1 cellular context compared by ENCODE assay signal in the genomic region with DNA sequence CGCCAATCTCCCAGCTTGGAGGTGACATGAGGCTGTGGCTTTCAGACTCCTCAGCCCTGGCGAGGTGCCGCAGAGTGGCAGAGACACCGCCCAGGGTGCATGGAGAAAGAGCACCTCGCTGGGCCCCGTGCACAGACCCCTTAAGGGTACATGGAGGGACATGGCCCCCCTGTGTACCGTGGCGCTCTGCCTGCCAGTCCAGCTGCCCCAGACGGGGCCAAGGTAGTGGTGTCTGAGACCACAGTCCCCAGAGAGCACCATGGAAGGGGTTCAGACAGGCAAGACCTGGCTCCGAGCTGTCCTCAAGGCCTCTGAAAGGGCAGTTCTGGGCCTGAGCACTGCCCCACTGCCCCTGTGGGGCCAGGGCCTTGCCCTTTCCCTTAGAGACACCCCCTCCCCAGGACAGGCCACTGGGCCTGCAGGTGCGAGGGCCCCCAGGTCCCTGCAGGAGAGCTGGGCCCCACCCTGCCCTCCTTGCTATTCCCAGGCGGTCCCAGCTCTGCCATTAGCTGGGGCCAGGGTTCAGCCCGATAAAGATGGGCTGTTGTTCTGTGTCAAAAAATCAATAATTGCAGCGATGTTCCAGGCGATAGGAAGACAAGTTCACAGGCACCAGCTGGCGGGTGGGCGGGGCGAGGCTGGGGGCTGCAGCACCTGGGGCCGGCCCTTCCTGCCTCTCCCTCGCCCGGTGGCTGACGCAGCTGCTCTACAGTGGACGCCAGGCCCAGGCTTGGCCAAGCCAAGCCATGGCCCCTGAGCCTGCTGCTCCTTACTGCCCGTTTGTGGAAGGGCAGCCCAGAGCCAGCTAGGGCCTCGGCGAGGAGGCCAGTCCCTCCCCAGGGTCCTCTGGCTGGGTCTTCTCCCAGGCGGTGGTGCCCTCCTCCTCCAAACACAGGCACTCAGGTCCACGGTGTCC.
A peak's percentile ranks its signal among the peaks of the same experiment; 100 is the strongest.
TF ChIP-seq lines count a peak whose summit lies in the region.

No MANE protein-coding gene starts in this region.

TF ChIP-seq in HepG2, 621 proteins besides CTCF, POLR2A, EP300 and RAD21 (continued from another document):
- TF ChIP-seq, protein P1, sequence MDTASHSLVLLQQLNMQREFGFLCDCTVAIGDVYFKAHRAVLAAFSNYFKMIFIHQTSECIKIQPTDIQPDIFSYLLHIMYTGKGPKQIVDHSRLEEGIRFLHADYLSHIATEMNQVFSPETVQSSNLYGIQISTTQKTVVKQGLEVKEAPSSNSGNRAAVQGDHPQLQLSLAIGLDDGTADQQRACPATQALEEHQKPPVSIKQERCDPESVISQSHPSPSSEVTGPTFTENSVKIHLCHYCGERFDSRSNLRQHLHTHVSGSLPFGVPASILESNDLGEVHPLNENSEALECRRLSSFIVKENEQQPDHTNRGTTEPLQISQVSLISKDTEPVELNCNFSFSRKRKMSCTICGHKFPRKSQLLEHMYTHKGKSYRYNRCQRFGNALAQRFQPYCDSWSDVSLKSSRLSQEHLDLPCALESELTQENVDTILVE (CRISPR knock-in tag; IDR thresholded peaks at IDR 0.05): peak; percentile 82
- TF ChIP-seq, protein P2, sequence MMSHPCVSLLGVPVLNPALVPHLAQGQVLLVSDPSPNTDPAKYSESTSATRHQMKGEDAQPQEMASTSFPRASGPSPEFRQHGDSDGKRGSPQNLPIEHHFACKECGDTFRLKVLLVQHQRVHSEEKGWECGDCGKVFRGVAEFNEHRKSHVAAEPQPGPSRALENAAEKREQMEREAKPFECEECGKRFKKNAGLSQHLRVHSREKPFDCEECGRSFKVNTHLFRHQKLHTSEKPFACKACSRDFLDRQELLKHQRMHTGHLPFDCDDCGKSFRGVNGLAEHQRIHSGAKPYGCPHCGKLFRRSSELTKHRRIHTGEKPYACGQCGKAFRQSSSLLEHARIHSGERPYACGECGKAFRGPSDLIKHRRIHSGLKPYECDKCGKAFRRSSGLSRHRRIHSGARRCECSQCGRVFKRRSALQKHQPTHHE (CRISPR knock-in tag; IDR thresholded peaks at IDR 0.05; ENCODE audit: borderline replicate concordance): peak; percentile 93; the same call in 1 of the 2 replicates
- TF ChIP-seq ZNF326 (CRISPR knock-in tag; IDR thresholded peaks at IDR 0.05; ENCODE audit: borderline replicate concordance): no peak; the same call in none of the 2 replicates
- 0 out of 2 replicates have a peak, but pooled peaks have one; percentile 38 for TF ChIP-seq PCBP1 (IDR thresholded peaks at IDR 0.05; ENCODE audit: borderline replicate concordance, low read depth, low read length)
- TF ChIP-seq ZNF451 (CRISPR knock-in tag; IDR thresholded peaks at IDR 0.05): peak; percentile 42
- TF ChIP-seq, protein P3, sequence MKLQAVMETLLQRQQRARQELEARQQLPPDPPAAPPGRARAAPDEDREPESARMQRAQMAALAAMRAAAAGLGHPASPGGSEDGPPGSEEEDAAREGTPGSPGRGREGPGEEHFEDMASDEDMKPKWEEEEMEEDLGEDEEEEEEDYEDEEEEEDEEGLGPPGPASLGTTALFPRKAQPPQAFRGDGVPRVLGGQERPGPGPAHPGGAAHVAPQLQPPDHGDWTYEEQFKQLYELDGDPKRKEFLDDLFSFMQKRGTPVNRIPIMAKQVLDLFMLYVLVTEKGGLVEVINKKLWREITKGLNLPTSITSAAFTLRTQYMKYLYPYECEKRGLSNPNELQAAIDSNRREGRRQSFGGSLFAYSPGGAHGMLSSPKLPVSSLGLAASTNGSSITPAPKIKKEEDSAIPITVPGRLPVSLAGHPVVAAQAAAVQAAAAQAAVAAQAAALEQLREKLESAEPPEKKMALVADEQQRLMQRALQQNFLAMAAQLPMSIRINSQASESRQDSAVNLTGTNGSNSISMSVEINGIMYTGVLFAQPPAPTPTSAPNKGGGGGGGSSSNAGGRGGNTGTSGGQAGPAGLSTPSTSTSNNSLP (IDR thresholded peaks at IDR 0.05; ENCODE audit: low read depth, low read length): peak; percentile 71; the same call in 1 of the 2 replicates
- TF ChIP-seq ZNF780A (CRISPR knock-in tag; IDR thresholded peaks at IDR 0.05): no peak
- peak; percentile 92 for TF ChIP-seq ASH2L (IDR thresholded peaks at IDR 0.05; ENCODE audit: insufficient read length, low read depth, low read length)
- peak; percentile 68 for TF ChIP-seq ZNF883 (CRISPR knock-in tag; IDR thresholded peaks at IDR 0.05; ENCODE audit: not compliant biosample characterization)
- TF ChIP-seq HNF4G (IDR thresholded peaks at IDR 0.05; ENCODE audit: borderline replicate concordance, low read depth, low read length): peak; percentile 96
- TF ChIP-seq HNF4G (CRISPR knock-in tag; IDR thresholded peaks at IDR 0.05; ENCODE audit: borderline replicate concordance, low read depth): peak; percentile 98
- TF ChIP-seq TCF12 (IDR thresholded peaks at IDR 0.05): no peak
- peak; percentile 96 for TF ChIP-seq TCF12 (CRISPR knock-in tag; IDR thresholded peaks at IDR 0.05)
- no peak for TF ChIP-seq ZFAT (CRISPR knock-in tag; conservative IDR thresholded peaks at IDR 0.05)
- TF ChIP-seq, protein P4, sequence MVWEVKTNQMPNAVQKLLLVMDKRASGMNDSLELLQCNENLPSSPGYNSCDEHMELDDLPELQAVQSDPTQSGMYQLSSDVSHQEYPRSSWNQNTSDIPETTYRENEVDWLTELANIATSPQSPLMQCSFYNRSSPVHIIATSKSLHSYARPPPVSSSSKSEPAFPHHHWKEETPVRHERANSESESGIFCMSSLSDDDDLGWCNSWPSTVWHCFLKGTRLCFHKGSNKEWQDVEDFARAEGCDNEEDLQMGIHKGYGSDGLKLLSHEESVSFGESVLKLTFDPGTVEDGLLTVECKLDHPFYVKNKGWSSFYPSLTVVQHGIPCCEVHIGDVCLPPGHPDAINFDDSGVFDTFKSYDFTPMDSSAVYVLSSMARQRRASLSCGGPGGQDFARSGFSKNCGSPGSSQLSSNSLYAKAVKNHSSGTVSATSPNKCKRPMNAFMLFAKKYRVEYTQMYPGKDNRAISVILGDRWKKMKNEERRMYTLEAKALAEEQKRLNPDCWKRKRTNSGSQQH (CRISPR knock-in tag; IDR thresholded peaks at IDR 0.05; ENCODE audit: low read depth): peak; percentile 74
- TF ChIP-seq, protein P5, sequence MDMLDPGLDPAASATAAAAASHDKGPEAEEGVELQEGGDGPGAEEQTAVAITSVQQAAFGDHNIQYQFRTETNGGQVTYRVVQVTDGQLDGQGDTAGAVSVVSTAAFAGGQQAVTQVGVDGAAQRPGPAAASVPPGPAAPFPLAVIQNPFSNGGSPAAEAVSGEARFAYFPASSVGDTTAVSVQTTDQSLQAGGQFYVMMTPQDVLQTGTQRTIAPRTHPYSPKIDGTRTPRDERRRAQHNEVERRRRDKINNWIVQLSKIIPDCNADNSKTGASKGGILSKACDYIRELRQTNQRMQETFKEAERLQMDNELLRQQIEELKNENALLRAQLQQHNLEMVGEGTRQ (IDR thresholded peaks at IDR 0.05; ENCODE audit: low read depth, low read length): no peak
- TF ChIP-seq, protein P5 (CRISPR knock-in tag; IDR thresholded peaks at IDR 0.05; ENCODE audit: borderline replicate concordance): peak; percentile 5; the same call in 1 of the 2 replicates
- TF ChIP-seq SMC3 (IDR thresholded peaks at IDR 0.05; ENCODE audit: low read length): no peak
- TF ChIP-seq MBNL3 (CRISPR knock-in tag; conservative IDR thresholded peaks at IDR 0.05): no peak
- TF ChIP-seq, protein P6, sequence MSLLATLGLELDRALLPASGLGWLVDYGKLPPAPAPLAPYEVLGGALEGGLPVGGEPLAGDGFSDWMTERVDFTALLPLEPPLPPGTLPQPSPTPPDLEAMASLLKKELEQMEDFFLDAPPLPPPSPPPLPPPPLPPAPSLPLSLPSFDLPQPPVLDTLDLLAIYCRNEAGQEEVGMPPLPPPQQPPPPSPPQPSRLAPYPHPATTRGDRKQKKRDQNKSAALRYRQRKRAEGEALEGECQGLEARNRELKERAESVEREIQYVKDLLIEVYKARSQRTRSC (CRISPR knock-in tag; IDR thresholded peaks at IDR 0.05; ENCODE audit: low read depth): no peak; the same call in 1 of the 2 replicates
- TF ChIP-seq, protein P7, sequence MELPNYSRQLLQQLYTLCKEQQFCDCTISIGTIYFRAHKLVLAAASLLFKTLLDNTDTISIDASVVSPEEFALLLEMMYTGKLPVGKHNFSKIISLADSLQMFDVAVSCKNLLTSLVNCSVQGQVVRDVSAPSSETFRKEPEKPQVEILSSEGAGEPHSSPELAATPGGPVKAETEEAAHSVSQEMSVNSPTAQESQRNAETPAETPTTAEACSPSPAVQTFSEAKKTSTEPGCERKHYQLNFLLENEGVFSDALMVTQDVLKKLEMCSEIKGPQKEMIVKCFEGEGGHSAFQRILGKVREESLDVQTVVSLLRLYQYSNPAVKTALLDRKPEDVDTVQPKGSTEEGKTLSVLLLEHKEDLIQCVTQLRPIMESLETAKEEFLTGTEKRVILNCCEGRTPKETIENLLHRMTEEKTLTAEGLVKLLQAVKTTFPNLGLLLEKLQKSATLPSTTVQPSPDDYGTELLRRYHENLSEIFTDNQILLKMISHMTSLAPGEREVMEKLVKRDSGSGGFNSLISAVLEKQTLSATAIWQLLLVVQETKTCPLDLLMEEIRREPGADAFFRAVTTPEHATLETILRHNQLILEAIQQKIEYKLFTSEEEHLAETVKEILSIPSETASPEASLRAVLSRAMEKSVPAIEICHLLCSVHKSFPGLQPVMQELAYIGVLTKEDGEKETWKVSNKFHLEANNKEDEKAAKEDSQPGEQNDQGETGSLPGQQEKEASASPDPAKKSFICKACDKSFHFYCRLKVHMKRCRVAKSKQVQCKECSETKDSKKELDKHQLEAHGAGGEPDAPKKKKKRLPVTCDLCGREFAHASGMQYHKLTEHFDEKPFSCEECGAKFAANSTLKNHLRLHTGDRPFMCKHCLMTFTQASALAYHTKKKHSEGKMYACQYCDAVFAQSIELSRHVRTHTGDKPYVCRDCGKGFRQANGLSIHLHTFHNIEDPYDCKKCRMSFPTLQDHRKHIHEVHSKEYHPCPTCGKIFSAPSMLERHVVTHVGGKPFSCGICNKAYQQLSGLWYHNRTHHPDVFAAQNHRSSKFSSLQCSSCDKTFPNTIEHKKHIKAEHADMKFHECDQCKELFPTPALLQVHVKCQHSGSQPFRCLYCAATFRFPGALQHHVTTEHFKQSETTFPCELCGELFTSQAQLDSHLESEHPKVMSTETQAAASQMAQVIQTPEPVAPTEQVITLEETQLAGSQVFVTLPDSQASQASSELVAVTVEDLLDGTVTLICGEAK (IDR thresholded peaks at IDR 0.05): no peak
- TF ChIP-seq, protein P7 (CRISPR knock-in tag; IDR thresholded peaks at IDR 0.05): peak; percentile 78
- TF ChIP-seq ZNF607 (CRISPR knock-in tag; IDR thresholded peaks at IDR 0.05; ENCODE audit: borderline replicate concordance): peak; percentile 78; the same call in 1 of the 2 replicates
- TF ChIP-seq HOXA9 (CRISPR knock-in tag; IDR thresholded peaks at IDR 0.05; ENCODE audit: borderline replicate concordance): no peak
- peak; percentile 83 for TF ChIP-seq ETV5 (CRISPR knock-in tag; IDR thresholded peaks at IDR 0.05; ENCODE audit: borderline replicate concordance)
